Comparison of ENCODE assay signal across 23 cellular contexts in the genomic region with DNA sequence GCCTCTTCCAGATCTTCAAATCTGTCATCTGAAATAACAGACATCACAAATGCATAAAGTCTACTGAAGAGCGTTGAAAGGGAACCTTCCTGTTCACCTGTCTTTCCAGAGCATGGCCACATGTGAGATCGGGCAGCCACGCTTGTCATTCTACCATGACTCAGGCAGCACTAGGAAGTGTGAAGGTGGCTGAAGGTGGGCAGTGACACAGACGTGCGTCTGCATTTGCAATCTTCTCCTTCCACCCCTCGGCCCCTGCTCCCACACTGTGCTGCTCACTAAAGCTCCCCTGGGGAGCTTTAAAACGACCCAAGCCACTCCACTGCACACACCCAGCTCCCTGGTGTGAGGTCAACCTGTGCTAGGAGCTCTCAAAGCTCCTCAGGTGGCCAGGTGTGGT. TPM values are rescaled to one million over a fixed set of nuclear protein-coding genes. Genes with fewer than 3 reads are reported as not detected.
DNase-seq lines count a peak whose midpoint lies in the region; ATAC-seq, FAIRE-seq and TF ChIP-seq lines count a peak whose summit lies in the region.
"Had no signal": no experiment of that assay in that cellular context is flagged by ENCODE, and none has a peak within 500 bp of the region (broad histone marks: within the 10 kb centered on the region; RNA-seq: fewer than 3 reads in every experiment).

No MANE protein-coding gene starts in this region.

- H3K79me2 ChIP-seq in GM23338 (replicated peaks; ENCODE audit: insufficient read depth): peaks cover 49% of the 10 kb centered on the region

- CTCF ChIA-PET in activated CD4-positive, alpha-beta T cell treated with anti-CD3 and anti-CD28 coated beads for 36 hours (lab: Charles Lee): no interaction called here
- CTCF ChIA-PET in activated CD4-positive, alpha-beta memory T cell treated with anti-CD3 and anti-CD28 coated beads, Interleukin-2, amount 10 ng/mL, durations not matched to agents 7 days and 5 days (lab: Charles Lee): no interaction called here
- CTCF ChIA-PET in naive thymus-derived CD4-positive, alpha-beta T cell (lab: Charles Lee): no interaction called here

- H3K27ac Mint-ChIP-seq in activated CD4-positive, alpha-beta T cell treated with anti-CD3 and anti-CD28 coated beads for 36 hours: peak overlapping the region; percentile 58
- no peak overlapping the region for H3K27ac Mint-ChIP-seq in GM23338
- H3K27ac Mint-ChIP-seq in activated CD4-positive, alpha-beta memory T cell treated with anti-CD3 and anti-CD28 coated beads, Interleukin-2, amount 10 ng/mL, durations not matched to agents 7 days and 5 days: peak overlapping the region; percentile 16
- peak overlapping the region in 6 of 9 donors; percentile 31 to 78 (median 69) for H3K27ac Mint-ChIP-seq in naive thymus-derived CD4-positive, alpha-beta T cell

- no peak overlapping the region for H3K27ac ChIP-seq in GM23338 (ENCODE audit: low read depth)
- no peak overlapping the region for H3K27ac ChIP-seq in naive thymus-derived CD4-positive, alpha-beta T cell (ENCODE audit: low read depth, low read length)

- no peak for FAIRE-seq in RCC 7860 (lab: Jason Lieb, UNC)
- FAIRE-seq: HTR-8/SVneo had no signal

- peak overlapping the region; percentile 8 for H3K4me3 Mint-ChIP-seq in activated CD4-positive, alpha-beta T cell treated with anti-CD3 and anti-CD28 coated beads for 36 hours
- peak overlapping the region; percentile 53; the same call in 1 of the 3 replicates for H3K4me3 Mint-ChIP-seq in GM23338
- H3K4me3 Mint-ChIP-seq in activated CD4-positive, alpha-beta memory T cell treated with anti-CD3 and anti-CD28 coated beads, Interleukin-2, amount 10 ng/mL, durations not matched to agents 7 days and 5 days: no peak overlapping the region
- peak overlapping the region in 5 of 10 donors; percentile 31 to 59 (median 43) for H3K4me3 Mint-ChIP-seq in naive thymus-derived CD4-positive, alpha-beta T cell
- H3K4me3 Mint-ChIP-seq: CD14-positive monocyte had no signal

- H3K36me3 Mint-ChIP-seq in activated CD4-positive, alpha-beta T cell treated with anti-CD3 and anti-CD28 coated beads for 36 hours (ENCODE audit: low read depth): peaks cover 54% of the 10 kb centered on the region
- peaks cover 67% of the 10 kb centered on the region for H3K36me3 Mint-ChIP-seq in GM23338 (ENCODE audit: low read depth)
- peaks cover 59% of the 10 kb centered on the region for H3K36me3 Mint-ChIP-seq in activated CD4-positive, alpha-beta memory T cell treated with anti-CD3 and anti-CD28 coated beads, Interleukin-2, amount 10 ng/mL, durations not matched to agents 7 days and 5 days (ENCODE audit: low read depth)
- peaks cover 0 to 40% (median 7%) of the 10 kb centered on the region in 5 donors for H3K36me3 Mint-ChIP-seq in naive thymus-derived CD4-positive, alpha-beta T cell

- H3K4me3 ChIP-seq in GM23338: no peak overlapping the region
- no peak overlapping the region for H3K4me3 ChIP-seq in naive thymus-derived CD4-positive, alpha-beta T cell (ENCODE audit: low read length)
- H3K4me3 ChIP-seq: MG63 had no signal

- H3K27me3 Mint-ChIP-seq in activated CD4-positive, alpha-beta T cell treated with anti-CD3 and anti-CD28 coated beads for 36 hours: no peaks in the 10 kb centered on the region
- H3K27me3 Mint-ChIP-seq in GM23338 (ENCODE audit: insufficient read depth, low read depth, poor library complexity): peaks cover 22% of the 10 kb centered on the region
- H3K27me3 Mint-ChIP-seq in activated CD4-positive, alpha-beta memory T cell treated with anti-CD3 and anti-CD28 coated beads, Interleukin-2, amount 10 ng/mL, durations not matched to agents 7 days and 5 days: no peaks in the 10 kb centered on the region
- H3K27me3 Mint-ChIP-seq in naive thymus-derived CD4-positive, alpha-beta T cell: no peaks in the 10 kb centered on the region

- H4K20me1 ChIP-seq in GM23338 (replicated peaks; ENCODE audit: insufficient read depth): peaks cover 20% of the 10 kb centered on the region

- H3K4me1 ChIP-seq in GM23338 (ENCODE audit: insufficient read depth): peaks cover 17% of the 10 kb centered on the region; the same call in 1 of the 2 replicates
- peaks cover 40 to 50% of the 10 kb centered on the region in 2 donors for H3K4me1 ChIP-seq in naive thymus-derived CD4-positive, alpha-beta T cell (ENCODE audit: control insufficient read depth in 2 of 2, insufficient read depth in 2 of 2, low read length in 2 of 2)

- no peak overlapping the region for H2AFZ ChIP-seq in GM23338

- no peak for ATAC-seq in activated CD4-positive, alpha-beta T cell treated with anti-CD3 and anti-CD28 coated beads for 36 hours
- ATAC-seq in GM23338: no peak
- no peak for ATAC-seq in naive thymus-derived CD4-positive, alpha-beta T cell
- ATAC-seq in GM21529 (IDR thresholded peaks at IDR 0.05; ENCODE audit: unreplicated experiment): no peak
- ATAC-seq: Right ventricle myocardium inferior had no signal

- intact Hi-C loops in activated CD4-positive, alpha-beta T cell treated with anti-CD3 and anti-CD28 coated beads for 36 hours (cut with DNase I, micrococcal nuclease): no loop called here
- intact Hi-C loops in naive thymus-derived CD4-positive, alpha-beta T cell (cut with micrococcal nuclease): loop anchor here (10.0 kb wide), 2 partner anchors 127 to 137 kb away; a partner anchor contains a TSS

- H3K9me3 Mint-ChIP-seq in activated CD4-positive, alpha-beta T cell treated with anti-CD3 and anti-CD28 coated beads for 36 hours (ENCODE audit: low read depth): no peaks in the 10 kb centered on the region
- no peaks in the 10 kb centered on the region for H3K9me3 Mint-ChIP-seq in GM23338
- H3K9me3 Mint-ChIP-seq in activated CD4-positive, alpha-beta memory T cell treated with anti-CD3 and anti-CD28 coated beads, Interleukin-2, amount 10 ng/mL, durations not matched to agents 7 days and 5 days: no peaks in the 10 kb centered on the region
- no peaks in the 10 kb centered on the region for H3K9me3 Mint-ChIP-seq in naive thymus-derived CD4-positive, alpha-beta T cell

- peaks cover 36% of the 10 kb centered on the region for H3K36me3 ChIP-seq in GM23338 (ENCODE audit: insufficient read depth)
- H3K36me3 ChIP-seq in naive thymus-derived CD4-positive, alpha-beta T cell (ENCODE audit: control insufficient read depth in 2 of 3, insufficient read depth in 3 of 3, low read length in 3 of 3): peaks cover 4 to 37% (median 4%) of the 10 kb centered on the region in 3 experiments

- peaks cover 71% of the 10 kb centered on the region for H3K4me1 Mint-ChIP-seq in activated CD4-positive, alpha-beta T cell treated with anti-CD3 and anti-CD28 coated beads for 36 hours
- H3K4me1 Mint-ChIP-seq in GM23338: peaks cover 20% of the 10 kb centered on the region
- H3K4me1 Mint-ChIP-seq in activated CD4-positive, alpha-beta memory T cell treated with anti-CD3 and anti-CD28 coated beads, Interleukin-2, amount 10 ng/mL, durations not matched to agents 7 days and 5 days: peaks cover 73% of the 10 kb centered on the region
- H3K4me1 Mint-ChIP-seq in naive thymus-derived CD4-positive, alpha-beta T cell: peaks cover 50 to 74% (median 57%) of the 10 kb centered on the region in 7 donors

- POLR2A ChIA-PET in activated CD4-positive, alpha-beta T cell treated with anti-CD3 and anti-CD28 coated beads for 36 hours (lab: Charles Lee): no interaction called here
- POLR2A ChIA-PET in activated CD4-positive, alpha-beta memory T cell treated with anti-CD3 and anti-CD28 coated beads, Interleukin-2, amount 10 ng/mL, durations not matched to agents 7 days and 5 days (lab: Charles Lee): interaction anchor here (1.7 kb wide), 1 partner anchor 33 kb away, joined by 3 read pairs; no protein-coding TSS in a partner anchor
- POLR2A ChIA-PET in naive thymus-derived CD4-positive, alpha-beta T cell (lab: Charles Lee): interaction anchor here (0.5 to 2.1 kb wide), 4 partner anchors 13 to 847 kb away, joined by 3 to 8 read pairs (median 4); a partner anchor contains a TSS

- H3K4me2 ChIP-seq in GM23338: no peak overlapping the region

- H3K9me2 ChIP-seq in GM23338 (ENCODE audit: insufficient read depth): no peaks in the 10 kb centered on the region

- DNase-seq in activated CD4-positive, alpha-beta T cell treated with anti-CD3 and anti-CD28 coated beads for 36 hours: no peak
- DNase-seq in activated CD4-positive, alpha-beta T cell treated with anti-CD3 and anti-CD28 coated beads for 4 hours: no peak
- DNase-seq in GM23338 (ENCODE audit: low spot score) (no peak), RCC 7860 (ENCODE audit: low spot score) (no peak), GF-D8 (lab: John Stamatoyannopoulos, UW) (no peak)
- DNase-seq in activated CD4-positive, alpha-beta memory T cell treated with anti-CD3 and anti-CD28 coated beads, Interleukin-2, amount 10 ng/mL, durations not matched to agents 7 days and 5 days: no peak
- no peak for DNase-seq in naive thymus-derived CD4-positive, alpha-beta T cell
- DNase-seq: 8988T; activated CD4-positive, CD25-positive, alpha-beta regulatory T cell treated with anti-CD3 and anti-CD28 coated beads, Interleukin-2, amount 50 U/mL, for 72 hours; anterior cingulate cortex; cerebellar nuclear complex; DND-41; islet precursor cell; mammary epithelial cell; MG63; NCI-H187; stimulated activated CD4-positive, alpha-beta T cell treated with anti-CD3 and anti-CD28 coated beads, Interleukin-12 subunit alpha, Interleukin-12 subunit beta, amount 100 ng/mL, for 4 hours; stimulated activated naive CD4-positive, alpha-beta T cell; trophoblast cell had no signal

- peaks cover 14% of the 10 kb centered on the region for H3F3A ChIP-seq in GM23338 (replicated peaks; ENCODE audit: low read depth)

- no peaks in the 10 kb centered on the region for H3K9me3 ChIP-seq in naive thymus-derived CD4-positive, alpha-beta T cell (ENCODE audit: control insufficient read depth in 2 of 3, low read length in 3 of 3)
- H3K9me3 ChIP-seq: MG63 had no signal

- H3K27me3 ChIP-seq in GM23338 (ENCODE audit: insufficient read depth): no peaks in the 10 kb centered on the region
- H3K27me3 ChIP-seq in naive thymus-derived CD4-positive, alpha-beta T cell (ENCODE audit: control insufficient read depth in 2 of 2, insufficient read depth in 2 of 2, low read length in 2 of 2): no peaks in the 10 kb centered on the region
- H3K27me3 ChIP-seq: MG63 had no signal

- TF ChIP-seq CTCF in GM23338 (conservative IDR thresholded peaks at IDR 0.05; ENCODE audit: low read depth in 2 of 2): no peak

RNA-seq across cellular contexts. Expression of a gene that starts 2.5 kb away (rescaled TPM):
- 10 to 100 TPM; 57.2 to 67.7 TPM for total RNA-seq in activated CD4-positive, alpha-beta T cell treated with anti-CD3 and anti-CD28 coated beads for 36 hours
- total RNA-seq in GM23338 (2014; rRNA removed; shearing (Covaris generic)): 79.7 and 91.9 TPM in 2 replicates
- polyA plus RNA-seq in GM23338 (2016; fragmentation: Nextera tagmentation; extraction: Ambion mirVana): 25.6 and 29.9 TPM in 2 replicates
- total RNA-seq in activated CD4-positive, alpha-beta memory T cell treated with anti-CD3 and anti-CD28 coated beads, Interleukin-2, amount 10 ng/mL, durations not matched to agents 7 days and 5 days: 10 to 100 TPM; 49.2 to 54.9 TPM
- total RNA-seq in naive thymus-derived CD4-positive, alpha-beta T cell: 10 to 100 TPM; 56.3 to 89.0 (median 66.6) TPM
- polyA plus RNA-seq in naive thymus-derived CD4-positive, alpha-beta T cell: 10 to 100 TPM in 1 of 2 donors, 1 to 10 TPM in 1; 9.2 to 14.4 TPM

RNA-seq across cellular contexts. Expression of a gene that starts 2.5 kb away (rescaled TPM):
- total RNA-seq in activated CD4-positive, alpha-beta T cell treated with anti-CD3 and anti-CD28 coated beads for 36 hours: 100 to 1,000 TPM in 1 of 2 experiments, 10 to 100 TPM in 1; 88.0 to 113 TPM
- total RNA-seq in GM23338 (2014; rRNA removed; shearing (Covaris generic)): 83.3 and 88.2 TPM in 2 replicates
- 54.6 and 61.3 TPM in 2 replicates for polyA plus RNA-seq in GM23338 (2016; fragmentation: Nextera tagmentation; extraction: Ambion mirVana)
- total RNA-seq in activated CD4-positive, alpha-beta memory T cell treated with anti-CD3 and anti-CD28 coated beads, Interleukin-2, amount 10 ng/mL, durations not matched to agents 7 days and 5 days: 10 to 100 TPM; 56.6 to 62.2 TPM
- 10 to 100 TPM; 60.5 to 86.3 (median 71.6) TPM for total RNA-seq in naive thymus-derived CD4-positive, alpha-beta T cell
- 10 to 100 TPM; 32.2 to 47.9 TPM for polyA plus RNA-seq in naive thymus-derived CD4-positive, alpha-beta T cell

RNA-seq across cellular contexts. Expression of a gene that starts 7.9 kb away (rescaled TPM):
- 10 to 100 TPM; 12.4 to 16.8 TPM for total RNA-seq in activated CD4-positive, alpha-beta T cell treated with anti-CD3 and anti-CD28 coated beads for 36 hours
- total RNA-seq in GM23338 (2014; rRNA removed; shearing (Covaris generic)): 20.4 and 22.7 TPM in 2 replicates
- polyA plus RNA-seq in GM23338 (2016; fragmentation: Nextera tagmentation; extraction: Ambion mirVana): 8.8 and 10.2 TPM in 2 replicates
- 1 to 10 TPM; 8.8 TPM for total RNA-seq in activated CD4-positive, alpha-beta memory T cell treated with anti-CD3 and anti-CD28 coated beads, Interleukin-2, amount 10 ng/mL, durations not matched to agents 7 days and 5 days
- total RNA-seq in naive thymus-derived CD4-positive, alpha-beta T cell: 10 to 100 TPM; 10.0 to 16.3 (median 12.8) TPM
- 1 to 10 TPM; 1.2 to 2.7 TPM for polyA plus RNA-seq in naive thymus-derived CD4-positive, alpha-beta T cell

RNA-seq across cellular contexts. Expression of a gene that starts 31.7 kb away (rescaled TPM):
- 10 to 100 TPM; 13.5 to 14.1 TPM for total RNA-seq in activated CD4-positive, alpha-beta T cell treated with anti-CD3 and anti-CD28 coated beads for 36 hours
- 10.9 and 13.4 TPM in 2 replicates for total RNA-seq in GM23338 (2014; rRNA removed; shearing (Covaris generic))
- 5.8 TPM in 2 replicates for polyA plus RNA-seq in GM23338 (2016; fragmentation: Nextera tagmentation; extraction: Ambion mirVana)
- 10 to 100 TPM; 19.5 to 21.6 TPM for total RNA-seq in activated CD4-positive, alpha-beta memory T cell treated with anti-CD3 and anti-CD28 coated beads, Interleukin-2, amount 10 ng/mL, durations not matched to agents 7 days and 5 days
- 10 to 100 TPM; 15.7 to 23.8 (median 22.6) TPM for total RNA-seq in naive thymus-derived CD4-positive, alpha-beta T cell
- polyA plus RNA-seq in naive thymus-derived CD4-positive, alpha-beta T cell: 1 to 10 TPM; 2.3 to 4.3 TPM

RNA-seq across cellular contexts. Expression of a gene that starts 34.4 kb away (rescaled TPM):
- 1 to 10 TPM in 1 of 2 experiments, under 1 TPM in 1; 0.98 to 1.1 TPM for total RNA-seq in activated CD4-positive, alpha-beta T cell treated with anti-CD3 and anti-CD28 coated beads for 36 hours
- total RNA-seq in GM23338 (2014; rRNA removed; shearing (Covaris generic)): 0.49 and 1.1 TPM in 2 replicates
- polyA plus RNA-seq in GM23338 (2016; fragmentation: Nextera tagmentation; extraction: Ambion mirVana): 0.63 and 0.92 TPM in 2 replicates
- 1 to 10 TPM in 1 of 2 experiments, under 1 TPM in 1; 0.55 to 1.3 TPM for total RNA-seq in activated CD4-positive, alpha-beta memory T cell treated with anti-CD3 and anti-CD28 coated beads, Interleukin-2, amount 10 ng/mL, durations not matched to agents 7 days and 5 days
- 10 to 100 TPM in 1 of 5 experiments, 1 to 10 TPM in 4; 1.1 to 19.9 (median 1.4) TPM for total RNA-seq in naive thymus-derived CD4-positive, alpha-beta T cell
- polyA plus RNA-seq in naive thymus-derived CD4-positive, alpha-beta T cell: under 1 TPM; 0.10 to 0.18 TPM

Comparison
In these comparisons a context has a peak if more than half of its experiments do, and no peak if none do; other contexts are left out.
1. intact Hi-C loops: an anchor here in naive thymus-derived CD4-positive, alpha-beta T cell (10.0 kb wide); none called in activated CD4-positive, alpha-beta T cell treated with anti-CD3 and anti-CD28 coated beads for 36 hours.